Comparison of ENCODE assay signal across 1 cellular context in genomic region chr17:64398330-64398729, GRCh38.
A peak's percentile ranks its signal among the peaks of the same experiment; 100 is the strongest.
TF ChIP-seq lines count a peak whose summit lies in the region.

No MANE protein-coding gene starts in this region.

TF ChIP-seq in HepG2, 621 proteins besides CTCF, POLR2A, EP300 and RAD21:
- TF ChIP-seq PHF8 (CRISPR knock-in tag; IDR thresholded peaks at IDR 0.05) (no peak), ZNF720 (CRISPR knock-in tag; IDR thresholded peaks at IDR 0.05) (no peak), POLR2G (IDR thresholded peaks at IDR 0.05; ENCODE audit: low read depth, low read length) (0 out of 2 replicates have a peak, but pooled peaks have one; percentile 42), ZSCAN21 (CRISPR knock-in tag; IDR thresholded peaks at IDR 0.05; ENCODE audit: borderline replicate concordance) (no peak), ZSCAN30 (CRISPR knock-in tag; IDR thresholded peaks at IDR 0.05) (0 out of 2 replicates have a peak, but pooled peaks have one; percentile 34), RBM39 (IDR thresholded peaks at IDR 0.05; ENCODE audit: low read depth, low read length, poor library complexity, severe bottlenecking) (no peak), HNRNPH1 (optimal IDR thresholded peaks at IDR 0.05; ENCODE audit: low read depth, low read length) (peak; percentile 22), RBM22 (optimal IDR thresholded peaks at IDR 0.05; ENCODE audit: low read length) (peak; percentile 21)
TF ChIP-seq in HepG2: peak in this region for 4.
